ENCODE assay signal across 30 cellular contexts in the genomic region with DNA sequence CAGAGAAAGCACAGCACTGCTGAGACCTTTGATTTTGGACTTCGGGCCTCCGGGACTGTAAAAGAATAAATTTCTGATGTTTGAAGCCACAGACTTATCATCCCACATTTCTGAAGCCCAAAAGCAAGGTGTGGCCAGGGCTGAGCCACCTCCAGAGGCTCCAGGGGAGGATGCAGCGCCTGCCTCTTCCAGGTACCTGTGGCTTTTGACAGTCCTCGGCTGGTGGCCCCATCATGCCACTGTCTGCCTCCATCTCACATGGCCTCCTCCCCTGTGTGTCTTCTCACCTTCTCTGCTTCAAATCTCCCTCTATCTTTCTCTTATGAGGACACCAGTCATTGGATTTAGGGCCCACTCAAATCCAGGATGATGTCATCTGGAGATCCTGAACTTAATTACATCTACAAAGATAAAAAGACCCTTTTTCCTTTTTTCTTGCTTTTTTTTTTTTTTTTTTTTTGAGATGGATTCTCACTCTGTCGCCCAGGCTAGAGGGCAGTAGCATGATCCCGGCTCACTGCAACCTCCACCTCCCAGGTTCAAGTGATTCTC. TPM values are rescaled to one million over a fixed set of nuclear protein-coding genes. Genes with fewer than 3 reads are reported as not detected.
"Had no signal": no experiment of that assay in that cellular context is flagged by ENCODE, and none has a peak within 500 bp of the region (broad histone marks: within the 10 kb centered on the region; RNA-seq: fewer than 3 reads in every experiment).

No MANE protein-coding gene starts in this region.

- DNase-seq: activated B cell treated with CpG ODN at 0.5 μM for 24 hours; activated CD4-positive, alpha-beta T cell treated with anti-CD3 and anti-CD28 coated beads for 48 hours; activated CD4-positive, alpha-beta T cell treated with anti-CD3 and anti-CD28 coated beads, Interleukin-2, amount 50 U/mL, for 1 hour; activated CD4-positive, alpha-beta T cell treated with anti-CD3 and anti-CD28 coated beads, Interleukin-2, amount 50 U/mL, for 48 hours; activated CD8-positive, alpha-beta memory T cell treated with anti-CD3 and anti-CD28 coated beads for 24 hours; activated CD8-positive, alpha-beta T cell treated with anti-CD3 and anti-CD28 coated beads for 36 hours; activated effector memory CD4-positive, alpha-beta T cell treated with Interleukin-2 at 50 U/mL for 16 hours; activated gamma-delta T cell treated with Interleukin-2 at 50 U/mL for 16 hours; activated naive CD4-positive, alpha-beta T cell treated with anti-CD3 and anti-CD28 coated beads, Interleukin-2, amount 50 U/mL, for 16 hours; activated naive CD4-positive, alpha-beta T cell treated with Interleukin-2 at 50 U/mL for 16 hours; activated T-cell treated with anti-CD3 and anti-CD28 coated beads, Interleukin-2, amount 50 U/mL, for 4 hours; amniotic stem cell; anterior cingulate cortex; brain microvascular endothelial cell; cortex of kidney; dermis blood vessel endothelial cell; effector CD4-positive, alpha-beta T cell; effector memory CD8-positive, alpha-beta T cell; erythroblast; foreskin melanocyte; T-helper 1 cell; T-helper 17 cell; T1000; WERI-Rb-1 had no signal

- H3K9me3 ChIP-seq: esophagus muscularis mucosa had no signal

- H3K4me3 ChIP-seq: esophagus muscularis mucosa had no signal

- H3K4me1 ChIP-seq: esophagus muscularis mucosa had no signal

- H3K27ac ChIP-seq: brain microvascular endothelial cell, esophagus muscularis mucosa, WERI-Rb-1 had no signal

- FAIRE-seq: astrocyte, bronchial epithelial cell had no signal

- H3K36me3 ChIP-seq: brain microvascular endothelial cell, esophagus muscularis mucosa, WERI-Rb-1 had no signal

- ATAC-seq: activated CD4-positive, CD25-positive, alpha-beta regulatory T cell treated with anti-CD3 and anti-CD28 coated beads, Interleukin-2, amount 50 U/mL, for 24 hours; activated CD8-positive, alpha-beta T cell treated with anti-CD3 and anti-CD28 coated beads for 36 hours; activated T-cell treated with anti-CD3 and anti-CD28 coated beads, Interleukin-2, amount 50 U/mL, for 4 hours; activated T-helper 17 cell treated with anti-CD3 and anti-CD28 coated beads, Interleukin-2, amount 50 U/mL, for 72 hours; effector memory CD8-positive, alpha-beta T cell; T-helper 17 cell had no signal

RNA-seq across cellular contexts. Expression of gene GSC, which starts 15.4 kb away (rescaled TPM):
- total RNA-seq: activated B cell treated with CpG ODN at 0.5 μM for 24 hours; activated CD8-positive, alpha-beta T cell treated with anti-CD3 and anti-CD28 coated beads for 36 hours; activated T-cell treated with anti-CD3 and anti-CD28 coated beads, Interleukin-2, amount 50 U/mL, for 4 hours; activated T-helper 17 cell treated with anti-CD3 and anti-CD28 coated beads, Interleukin-2, amount 50 U/mL, for 72 hours; astrocyte; bronchial epithelial cell; cerebellum; dermis blood vessel endothelial cell had no signal
